15 cellular contexts compared by ENCODE assay signal in the genomic region with DNA sequence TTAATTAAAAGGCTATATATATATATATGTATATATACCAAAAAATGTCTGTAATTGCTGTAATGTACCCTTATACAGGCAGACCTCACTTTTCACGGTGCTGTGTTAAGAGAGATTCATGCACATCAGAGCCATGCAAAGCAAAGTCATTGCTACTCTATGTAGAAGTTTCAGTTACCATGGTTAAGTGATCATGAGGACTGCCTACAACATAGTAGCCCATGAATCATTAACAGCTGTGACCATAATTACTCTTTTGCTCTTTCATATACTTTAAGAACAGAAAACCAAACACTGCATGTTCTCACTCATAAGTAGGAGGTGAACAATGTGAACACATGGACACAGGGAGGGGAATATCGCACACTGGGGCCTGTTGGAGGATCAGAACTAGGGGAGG.
A peak's percentile ranks its signal among the peaks of the same experiment; 100 is the strongest.
DNase-seq lines count a peak whose midpoint lies in the region; ATAC-seq and TF ChIP-seq lines count a peak whose summit lies in the region.
"Had no signal": no experiment of that assay in that cellular context is flagged by ENCODE, and none has a peak within 500 bp of the region (broad histone marks: within the 10 kb centered on the region; RNA-seq: fewer than 3 reads in every experiment).

No MANE protein-coding gene starts in this region.

- H3K4me1 ChIP-seq in adrenal gland (replicated peaks in 1 of 2) = no peaks in the 10 kb centered on the region

- intact Hi-C loops in adrenal gland (cut with DNase I) = no loop called here

- H3K36me3 ChIP-seq in adrenal gland (replicated peaks in 1 of 2) = no peaks in the 10 kb centered on the region
- H3K36me3 ChIP-seq: MG63 had no signal

- no peak overlapping the region for H3K27ac ChIP-seq in adrenal gland

- H3K4me3 ChIP-seq in adrenal gland = no peak overlapping the region
- H3K4me3 ChIP-seq: MG63 had no signal

- ATAC-seq in GM18870 (IDR thresholded peaks at IDR 0.05; ENCODE audit: unreplicated experiment) = peak; percentile 100
- peak; percentile 53 for ATAC-seq in GM21576 (IDR thresholded peaks at IDR 0.05; ENCODE audit: unreplicated experiment)
- ATAC-seq in HG03066 (IDR thresholded peaks at IDR 0.05; ENCODE audit: low read depth, unreplicated experiment) = peak; percentile 98
- ATAC-seq: left colon had no signal

- H3K9me3 ChIP-seq in adrenal gland (replicated peaks in 1 of 3) = no peaks in the 10 kb centered on the region
- H3K9me3 ChIP-seq: MG63 had no signal

- peak; percentile 1 for DNase-seq in HT1080 (ENCODE audit: low read depth)
- DNase-seq in HCEC 1CT = no peak
- no peak for DNase-seq in adrenal gland
- DNase-seq in Kasumi-1 (lab: John Stamatoyannopoulos, UW) = no peak
- no peak for DNase-seq in activated T-cell treated with anti-CD3 and anti-CD28 coated beads for 4 hours
- DNase-seq: activated naive CD4-positive, alpha-beta T cell treated with Interleukin-2 at 50 U/mL for 16 hours; DMS 273 treated with DMSO at 0.1 percent for 48 hours; left colon; MG63; naive B cell; NCI-H2171; stimulated activated CD4-positive, alpha-beta T cell treated with anti-CD3 and anti-CD28 coated beads, Interleukin-2, amount 100 ng/mL, for 24 hours had no signal

- no peak for TF ChIP-seq CTCF in adrenal gland (IDR thresholded peaks at IDR 0.05)

- 76 to 89% (median 82%) methylated on average over 2 of the region's 2 CpGs for WGBS in adrenal gland, 4 donors

- H3K27me3 ChIP-seq in adrenal gland = no peaks in the 10 kb centered on the region
- H3K27me3 ChIP-seq: MG63 had no signal

- TF ChIP-seq POLR2A in adrenal gland (IDR thresholded peaks at IDR 0.05) = no peak
